ENCODE assay signal across 26 cellular contexts in genomic region chr15:29356807-29357206, GRCh38.
"Had no signal": no experiment of that assay in that cellular context is flagged by ENCODE, and none has a peak within 500 bp of the region (broad histone marks: within the 10 kb centered on the region; RNA-seq: fewer than 3 reads in every experiment).

No MANE protein-coding gene starts in this region.

- DNase-seq: colonic mucosa; cortex of kidney; dermis blood vessel endothelial cell; dorsolateral prefrontal cortex; effector CD4-positive, alpha-beta T cell; effector CD8-positive, alpha-beta T cell; effector memory CD4-positive, alpha-beta T cell; effector memory CD8-positive, alpha-beta T cell; endodermal cell; erythroblast; esophagus squamous epithelium; foreskin fibroblast; foreskin keratinocyte; foreskin melanocyte; gastrocnemius medialis; glutamatergic neuron; head of caudate nucleus; heart left ventricle; heart right ventricle had no signal

- H3K4me3 ChIP-seq: colonic mucosa, coronary artery, dorsolateral prefrontal cortex, esophagus muscularis mucosa, esophagus squamous epithelium, gastrocnemius medialis, gastroesophageal sphincter, heart left ventricle, heart right ventricle had no signal

- H3K4me1 ChIP-seq: colonic mucosa, esophagus muscularis mucosa, esophagus squamous epithelium, foreskin keratinocyte, gastrocnemius medialis, gastroesophageal sphincter, heart left ventricle, heart right ventricle had no signal

- H3K9me3 ChIP-seq: colonic mucosa, esophagus muscularis mucosa, esophagus squamous epithelium, gastrocnemius medialis, gastroesophageal sphincter, heart left ventricle, heart right ventricle had no signal

- H3K36me3 ChIP-seq: colonic mucosa, esophagus muscularis mucosa, esophagus squamous epithelium, gastrocnemius medialis, gastroesophageal sphincter, heart left ventricle, heart right ventricle had no signal

- FAIRE-seq: colon, endometrium, endothelial cell of umbilical vein had no signal

- H3K27ac ChIP-seq: colonic mucosa, coronary artery, dorsolateral prefrontal cortex, epithelial cell of prostate, esophagus muscularis mucosa, esophagus squamous epithelium, foreskin keratinocyte, gastrocnemius medialis, gastroesophageal sphincter, heart left ventricle, heart right ventricle had no signal

- H3K27me3 ChIP-seq: colonic mucosa, dorsolateral prefrontal cortex, esophagus muscularis mucosa, foreskin keratinocyte, gastrocnemius medialis, gastroesophageal sphincter had no signal
